29 cellular contexts compared by ENCODE assay signal in genomic region chr20:63104312-63105181, GRCh38.
A peak's percentile ranks its signal among the peaks of the same experiment; 100 is the strongest.
DNase-seq lines count a peak whose midpoint lies in the region; ATAC-seq, FAIRE-seq and TF ChIP-seq lines count a peak whose summit lies in the region.
"Had no signal": no experiment of that assay in that cellular context is flagged by ENCODE, and none has a peak within 500 bp of the region (broad histone marks: within the 10 kb centered on the region; RNA-seq: fewer than 3 reads in every experiment).

No MANE protein-coding gene starts in this region.

- H3K4me1 ChIP-seq in right cardiac atrium (ENCODE audit: control insufficient read depth, insufficient read depth, low read length) (no peaks in the 10 kb centered on the region), RWPE2 (ENCODE audit: insufficient read depth, poor library complexity, severe bottlenecking) (no peaks in the 10 kb centered on the region), kidney (ENCODE audit: control insufficient read depth in 1 of 2, insufficient read depth in 1 of 2, low read depth in 1 of 2, low read length in 2 of 2) (no peaks in the 10 kb centered on the region)
- H3K4me1 ChIP-seq: upper lobe of right lung had no signal

- no peak overlapping the region for H3K9ac ChIP-seq in kidney (ENCODE audit: low read length in 2 of 2)
- H3K9ac ChIP-seq: KMS-11 had no signal

- H3K36me3 ChIP-seq in RWPE2 (ENCODE audit: low read depth), result no peaks in the 10 kb centered on the region
- H3K36me3 ChIP-seq in kidney (ENCODE audit: control insufficient read depth in 1 of 2, insufficient read depth in 2 of 2, low read length in 2 of 2), result no peaks in the 10 kb centered on the region
- H3K36me3 ChIP-seq: MG63, upper lobe of right lung had no signal

- no peak for ATAC-seq in right cardiac atrium
- ATAC-seq in RWPE2 (ENCODE audit: low read depth), result no peak
- ATAC-seq: activated CD4-positive, CD25-positive, alpha-beta regulatory T cell treated with anti-CD3 and anti-CD28 coated beads, Interleukin-2, amount 50 U/mL, for 24 hours; activated T-helper 17 cell treated with anti-CD3 and anti-CD28 coated beads, Interleukin-2, amount 50 U/mL, for 72 hours; left colon; stimulated activated memory B cell treated with anti-CD40 and anti-IgM and Interleukin-4, amounts not matched to agents 10 μg/mL and 1 μg/mL and 100 μg/mL, for 72 hours; upper lobe of right lung had no signal

- H3K4me3 ChIP-seq in right cardiac atrium (ENCODE audit: low read length) (no peak overlapping the region), RWPE2 (ENCODE audit: severe bottlenecking) (no peak overlapping the region), kidney (ENCODE audit: low read length in 2 of 2) (no peak overlapping the region)
- H3K4me3 ChIP-seq: coronary artery, MG63, upper lobe of right lung had no signal

- no peaks in the 10 kb centered on the region for H3K9me3 ChIP-seq in right cardiac atrium (ENCODE audit: control insufficient read depth, low read length)
- peaks cover 4% of the 10 kb centered on the region for H3K9me3 ChIP-seq in RWPE2 (ENCODE audit: severe bottlenecking)
- no peaks in the 10 kb centered on the region for H3K9me3 ChIP-seq in kidney (ENCODE audit: control insufficient read depth in 1 of 2, low read length in 2 of 2)
- H3K9me3 ChIP-seq: upper lobe of right lung had no signal

- TF ChIP-seq CTCF in RWPE2 (IDR thresholded peaks at IDR 0.05; ENCODE audit: poor library complexity, severe bottlenecking), result no peak
- no peak for TF ChIP-seq CTCF in kidney (IDR thresholded peaks at IDR 0.05; ENCODE audit: borderline replicate concordance, extremely low read depth, insufficient read depth)

- DNase-seq in right cardiac atrium (peak; percentile 6 to 40 (median 35)), cardiac septum (ENCODE audit: low spot score) (no peak), RWPE2 (ENCODE audit: low spot score) (peak; percentile 81), kidney (peak; percentile 46), posterior vena cava (ENCODE audit: low spot score) (peak; percentile 59), SW 1271 (lab: John Stamatoyannopoulos, UW) (no peak), NCI-H345 (lab: John Stamatoyannopoulos, UW) (no peak), SKM-1 (lab: John Stamatoyannopoulos, UW; ENCODE audit: unreplicated experiment) (no peak)
- DNase-seq: activated CD4-positive, alpha-beta memory T cell treated with anti-CD3 and anti-CD28 coated beads, Interleukin-2, amount 10 ng/mL, durations not matched to agents 7 days and 5 days; activated naive CD8-positive, alpha-beta T cell treated with anti-CD3 and anti-CD28 coated beads, Interleukin-2, amount 10 ng/mL, durations not matched to agents 7 days and 5 days; effector CD8-positive, alpha-beta T cell; hippocampal formation; left colon; MG63; NCI-H1105 treated with DMSO at 0.1 percent for 48 hours; NCI-H187 treated with DMSO at 0.1 percent for 48 hours; NCI-H2171; NCI-H510A; T-helper 1 cell; upper lobe of right lung had no signal

- FAIRE-seq in kidney (lab: Jason Lieb, UNC), result no peak
- FAIRE-seq: bronchial epithelial cell, GM18507, TTC549 had no signal

- H3K27ac ChIP-seq in right cardiac atrium (ENCODE audit: low read length) (no peak overlapping the region), RWPE2 (ENCODE audit: poor library complexity, severe bottlenecking) (no peak overlapping the region), kidney (ENCODE audit: low read depth in 2 of 2, low read length in 2 of 2) (no peak overlapping the region)
- H3K27ac ChIP-seq: epithelial cell of prostate, KMS-11, upper lobe of right lung had no signal

- H3K27me3 ChIP-seq in right cardiac atrium (ENCODE audit: control insufficient read depth, insufficient read depth), result no peaks in the 10 kb centered on the region
- H3K27me3 ChIP-seq in RWPE2 (ENCODE audit: insufficient read depth, poor library complexity, severe bottlenecking), result peaks cover 14% of the 10 kb centered on the region
- H3K27me3 ChIP-seq: upper lobe of right lung had no signal

- WGBS in right cardiac atrium, result 78% methylated on average over 19 of the region's 19 CpGs

- intact Hi-C loops in right cardiac atrium (cut with DNase I), result no loop called here
- intact Hi-C loops in cardiac septum (cut with DNase I), result no loop called here
- intact Hi-C loops in kidney (cut with DNase I), result no loop called here
- intact Hi-C loops in posterior vena cava (cut with DNase I), result no loop called here

Comparison
In these comparisons a context has a peak if more than half of its experiments do, and no peak if none do; other contexts are left out.
1. DNase-seq: peak in right cardiac atrium (3 of 3), RWPE2 (single experiment), kidney (single experiment) and posterior vena cava (single experiment); none in cardiac septum (single experiment), SW 1271 (0 of 2), NCI-H345 (single experiment) and SKM-1 (single experiment).